ENCODE assay signal across 21 cellular contexts in genomic region chr17:46984341-46984740, GRCh38. TPM values are rescaled to one million over a fixed set of nuclear protein-coding genes. Genes with fewer than 3 reads are reported as not detected.
DNase-seq lines count a peak whose midpoint lies in the region; ATAC-seq, FAIRE-seq and TF ChIP-seq lines count a peak whose summit lies in the region.
"Had no signal": no experiment of that assay in that cellular context is flagged by ENCODE, and none has a peak within 500 bp of the region (broad histone marks: within the 10 kb centered on the region; RNA-seq: fewer than 3 reads in every experiment).

No MANE protein-coding gene starts in this region.

- ATAC-seq in left colon (peak; percentile 67), thoracic aorta (ENCODE audit: insufficient number of reproducible peaks, low FRiP score, low read depth) (no peak)
- ATAC-seq: activated CD4-positive, CD25-positive, alpha-beta regulatory T cell treated with anti-CD3 and anti-CD28 coated beads, Interleukin-2, amount 50 U/mL, for 24 hours; foreskin keratinocyte had no signal

- intact Hi-C loops in left colon (cut with DNase I, micrococcal nuclease) = loop anchor here in 1 of 2 donors (10.0 kb wide), 1 partner anchor 140 kb away; no protein-coding TSS in a partner anchor
- intact Hi-C loops in ascending aorta (cut with DNase I) = no loop called here

- H3K9me3 ChIP-seq in thoracic aorta (no peaks in the 10 kb centered on the region), ascending aorta (no peaks in the 10 kb centered on the region)
- H3K9me3 ChIP-seq: BE2C, SJSA1 had no signal

- DNase-seq in NCI-H146 (lab: John Stamatoyannopoulos, UW) (peak; percentile 6), NCI-H146 treated with DMSO at 0.1 percent for 48 hours (lab: John Stamatoyannopoulos, UW; ENCODE audit: unreplicated experiment) (no peak), left colon (peak in 1 of 2 donors; percentile 24), thoracic aorta (ENCODE audit: low spot score) (no peak), ascending aorta (ENCODE audit: low spot score in 2 of 2) (no peak), GM12892 (ENCODE audit: insufficient read length) (no peak)
- DNase-seq in activated naive CD4-positive, alpha-beta T cell treated with Interleukin-2 at 50 U/mL for 16 hours = no peak
- DNase-seq: 8988T; BE2C; brain microvascular endothelial cell; foreskin keratinocyte; naive B cell; stimulated activated CD4-positive, alpha-beta T cell treated with anti-CD3 and anti-CD28 coated beads, Interleukin-4, amount 100 ng/mL, for 24 hours had no signal

- H3K4me3 ChIP-seq in thoracic aorta (no peak overlapping the region), ascending aorta (no peak overlapping the region)
- H3K4me3 ChIP-seq: SJSA1, skin epidermis had no signal

- no peak for TF ChIP-seq CTCF in VCaP (conservative IDR thresholded peaks at IDR 0.05)
- TF ChIP-seq CTCF in thoracic aorta (IDR thresholded peaks at IDR 0.05) = no peak
- no peak for TF ChIP-seq CTCF in ascending aorta (IDR thresholded peaks at IDR 0.05)

- peak overlapping the region; percentile 92 for H3K27ac ChIP-seq in VCaP
- peak overlapping the region; percentile 57 to 63 for H3K27ac ChIP-seq in thoracic aorta
- peak overlapping the region in 1 of 2 donors; percentile 65 for H3K27ac ChIP-seq in ascending aorta
- H3K27ac ChIP-seq: brain microvascular endothelial cell, epithelial cell of prostate, foreskin keratinocyte, SJSA1, skin epidermis had no signal

- H3K36me3 ChIP-seq in thoracic aorta (no peaks in the 10 kb centered on the region), ascending aorta (no peaks in the 10 kb centered on the region)
- H3K36me3 ChIP-seq: BE2C, brain microvascular endothelial cell, SJSA1 had no signal

- H3K4me1 ChIP-seq in thoracic aorta (ENCODE audit: control insufficient read depth in 1 of 2, low read depth in 2 of 2) (peaks cover 7 to 14% of the 10 kb centered on the region in 2 donors), ascending aorta (peaks cover 2 to 13% of the 10 kb centered on the region in 2 donors)
- H3K4me1 ChIP-seq: BE2C, foreskin keratinocyte had no signal

- H3K27me3 ChIP-seq in thoracic aorta (replicated peaks; ENCODE audit: insufficient read depth) (no peaks in the 10 kb centered on the region), ascending aorta (no peaks in the 10 kb centered on the region)

- FAIRE-seq in GM12892 (lab: Jason Lieb, UNC) = no peak

- no peak for TF ChIP-seq POLR2A in GM12892 (IDR thresholded peaks at IDR 0.05; ENCODE audit: low read depth, low read length)

RNA-seq across cellular contexts. Expression of gene RPRML, which starts 5.3 kb away (rescaled TPM):
- total RNA-seq in left colon (not detected), thoracic aorta (not detected), ascending aorta (not detected)
- not detected for polyA plus RNA-seq in GM12892 (2012; ENCODE audit: missing spikeins)
- total RNA-seq: activated CD8-positive, alpha-beta memory T cell treated with anti-CD3 and anti-CD28 coated beads for 36 hours; dermis microvascular lymphatic vessel endothelial cell; foreskin keratinocyte; osteocyte; SJSA1 had no signal
- polyA plus RNA-seq: foreskin keratinocyte had no signal
